Comparison of ENCODE assay signal across 10 cellular contexts in the genomic region with DNA sequence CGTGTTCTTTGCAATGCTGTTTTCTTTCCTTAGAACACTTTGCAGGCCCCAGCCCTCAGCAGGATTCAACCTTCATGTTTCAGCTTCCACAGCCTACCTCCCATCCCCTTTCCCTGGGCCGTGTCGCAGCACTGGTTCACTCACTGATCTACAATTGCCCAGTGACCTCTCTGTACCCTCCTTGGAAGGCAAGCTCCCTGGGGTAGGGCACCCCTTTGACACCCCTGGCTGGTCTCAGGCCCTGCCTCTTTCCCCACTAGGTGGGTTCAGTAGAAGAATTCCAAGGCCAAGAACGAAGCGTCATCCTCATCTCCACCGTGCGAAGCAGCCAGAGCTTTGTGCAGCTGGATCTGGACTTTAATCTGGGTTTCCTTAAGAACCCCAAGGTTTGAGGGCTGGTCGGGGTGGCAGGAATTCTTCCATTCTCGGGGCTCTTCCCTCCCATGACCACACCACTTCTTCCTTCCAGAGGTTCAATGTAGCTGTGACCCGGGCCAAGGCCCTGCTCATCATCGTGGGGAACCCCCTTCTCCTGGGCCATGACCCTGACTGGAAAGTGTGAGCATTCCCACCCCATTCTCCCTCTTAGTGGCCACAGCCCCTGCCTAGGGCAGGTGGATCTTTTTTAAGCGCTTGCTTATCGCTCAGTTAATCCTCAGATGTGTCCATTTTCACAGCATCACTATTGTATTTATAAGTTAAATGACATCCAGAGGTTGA. TPM values are rescaled to one million over a fixed set of nuclear protein-coding genes. Genes with fewer than 3 reads are reported as not detected.
DNase-seq lines count a peak whose midpoint lies in the region; ATAC-seq, FAIRE-seq and TF ChIP-seq lines count a peak whose summit lies in the region.
"Had no signal": no experiment of that assay in that cellular context is flagged by ENCODE, and none has a peak within 500 bp of the region (broad histone marks: within the 10 kb centered on the region; RNA-seq: fewer than 3 reads in every experiment).

No MANE protein-coding gene starts in this region.

- no peak for TF ChIP-seq CTCF in GM12878 (IDR thresholded peaks at IDR 0.05 in 2 of 3, conservative IDR thresholded peaks at IDR 0.05 in 1 of 3; ENCODE audit: control insufficient read depth in 2 of 3, extremely low read depth in 1 of 3, insufficient read depth in 1 of 3, low read depth in 3 of 3, low read length in 3 of 3)
- TF ChIP-seq CTCF in type B pancreatic cell (conservative IDR thresholded peaks at IDR 0.05): no peak

- H3K4me3 Mint-ChIP-seq in activated T-cell treated with anti-CD3 and anti-CD28 coated beads, Interleukin-2, amount 50 U/mL, for 24 hours: no peak overlapping the region
- H3K4me3 Mint-ChIP-seq in naive B cell (peak overlapping the region in 6 of 8 donors; percentile 56 to 89 (median 60)), type B pancreatic cell (peak overlapping the region; percentile 68)

- no peak overlapping the region for H3K4me3 ChIP-seq in GM12878

- DNase-seq in activated T-cell treated with anti-CD3 and anti-CD28 coated beads, Interleukin-2, amount 50 U/mL, for 24 hours: no peak
- no peak for DNase-seq in activated T-cell treated with anti-CD3 and anti-CD28 coated beads, Interleukin-2, amount 50 U/mL, for 48 hours
- DNase-seq in GM12878 (ENCODE audit: low read depth, low spot score) (no peak), naive B cell (no peak), type B pancreatic cell (ENCODE audit: extremely low spot score, unreplicated experiment) (peak; percentile 63), erythroblast (lab: John Stamatoyannopoulos, UW) (no peak)
- no peak for DNase-seq in stimulated activated naive CD4-positive, alpha-beta T cell treated with Interleukin-2 at 50 U/mL for 16 hours (lab: John Stamatoyannopoulos, UW)
- no peak for DNase-seq in NK-92 treated with Interleukin-12 subunit alpha and Interleukin-12 subunit beta, amount 100 ng/mL, for 24 hours (lab: John Stamatoyannopoulos, UW)
- DNase-seq: NCI-H1105 treated with DMSO at 0.1 percent for 48 hours; stimulated activated CD4-positive, alpha-beta T cell treated with anti-CD3 and anti-CD28 coated beads, Interleukin-4, amount 100 ng/mL, for 1 hour had no signal

- peaks cover 12% of the 10 kb centered on the region for H3K79me2 ChIP-seq in GM12878 (ENCODE audit: control insufficient read depth, insufficient read depth, low read length)

- H4K20me1 ChIP-seq in GM12878 (ENCODE audit: control insufficient read depth, insufficient read depth): no peaks in the 10 kb centered on the region

- intact Hi-C loops in GM12878 (cut with micrococcal nuclease; ENCODE audit: unreplicated experiment): no loop called here

- CTCF ChIA-PET in GM12878 (lab: Yijun Ruan, JAX): interaction anchor here (0.6 to 5.6 kb wide), 8 partner anchors 9 to 308 kb away, joined by 3 to 48 read pairs (median 6); partner anchors contain the start of genes MOV10 and PPM1J

- 88% methylated on average over 13 of the region's 13 CpGs for WGBS in GM12878 (ENCODE audit: insufficient coverage, insufficient replicate concordance, low lambda C conversion rate, missing lambda C conversion rate)

- POLR2A ChIA-PET in GM12878 (lab: Charles Lee): interaction anchor here (0.6 to 2.1 kb wide), 4 partner anchors 16 to 129 kb away, joined by 4 to 7 read pairs (median 6); partner anchors contain the start of genes MOV10 and PPM1J

- peak overlapping the region; percentile 62; the same call in 1 of the 2 replicates for H3K27ac ChIP-seq in GM12878 (ENCODE audit: control insufficient read depth, insufficient read depth)

- no peaks in the 10 kb centered on the region for H3K9me3 Mint-ChIP-seq in activated T-cell treated with anti-CD3 and anti-CD28 coated beads, Interleukin-2, amount 50 U/mL, for 24 hours
- H3K9me3 Mint-ChIP-seq in naive B cell (no peaks in the 10 kb centered on the region), type B pancreatic cell (no peaks in the 10 kb centered on the region)

- TF ChIP-seq RAD21 in GM12878 (IDR thresholded peaks at IDR 0.05; ENCODE audit: insufficient read depth, low read depth, low read length): no peak

- FAIRE-seq in GM12878 (lab: Jason Lieb, UNC): no peak

- no peak overlapping the region for H3K9ac ChIP-seq in GM12878 (ENCODE audit: control insufficient read depth, insufficient read depth, low read length)

- H3K36me3 Mint-ChIP-seq in activated T-cell treated with anti-CD3 and anti-CD28 coated beads, Interleukin-2, amount 50 U/mL, for 24 hours (ENCODE audit: low read depth): peaks cover 73% of the 10 kb centered on the region
- H3K36me3 Mint-ChIP-seq in naive B cell: peaks cover 0 to 4% of the 10 kb centered on the region in 2 donors
- H3K36me3 Mint-ChIP-seq in type B pancreatic cell: peaks cover 30% of the 10 kb centered on the region

- H3K27ac Mint-ChIP-seq in activated T-cell treated with anti-CD3 and anti-CD28 coated beads, Interleukin-2, amount 50 U/mL, for 24 hours: peak overlapping the region; percentile 94
- H3K27ac Mint-ChIP-seq in naive B cell: peak overlapping the region; percentile 83 to 96 (median 92)
- H3K27ac Mint-ChIP-seq in type B pancreatic cell: peak overlapping the region; percentile 96

- no peak overlapping the region for H2AFZ ChIP-seq in GM12878 (ENCODE audit: control insufficient read depth, low read depth, low read length)

- no TSS peak for BruUV-seq in GM12878 (replicated peaks; lab: Mats Ljungman, UMichigan)

- ATAC-seq in GM12878: no peak
- ATAC-seq in naive B cell (ENCODE audit: low read depth in 2 of 2): no peak

- RAD21 ChIA-PET in GM12878 (lab: Charles Lee; ENCODE audit: unreplicated experiment): interaction anchor here (0.7 to 3.3 kb wide), 8 partner anchors 11 to 308 kb away, joined by 3 to 14 read pairs (median 4); partner anchors contain the start of gene PPM1J

- SMC1A ChIA-PET in GM12878 (lab: Charles Lee; ENCODE audit: uncharacterized antibody, unreplicated experiment): interaction anchor here (0.8 to 1.4 kb wide), 6 partner anchors 14 to 63 kb away, joined by 3 to 4 read pairs (median 3); partner anchors contain the start of gene MOV10

- H3K9me3 ChIP-seq in GM12878 (replicated peaks; ENCODE audit: control insufficient read depth, insufficient read depth, low read length): no peaks in the 10 kb centered on the region

- peaks cover 24% of the 10 kb centered on the region for H3K4me1 ChIP-seq in GM12878 (ENCODE audit: control insufficient read depth, insufficient read depth, low read length)

- H3K4me1 Mint-ChIP-seq in activated T-cell treated with anti-CD3 and anti-CD28 coated beads, Interleukin-2, amount 50 U/mL, for 24 hours (ENCODE audit: low read depth): peaks cover 52% of the 10 kb centered on the region
- H3K4me1 Mint-ChIP-seq in naive B cell: peaks cover 39 to 68% (median 52%) of the 10 kb centered on the region in 3 donors
- H3K4me1 Mint-ChIP-seq in type B pancreatic cell (ENCODE audit: unreplicated experiment): peaks cover 55% of the 10 kb centered on the region

- no peak overlapping the region for H3K4me2 ChIP-seq in GM12878 (ENCODE audit: control insufficient read depth, insufficient read depth)

- no peak for TF ChIP-seq EP300 in GM12878 (IDR thresholded peaks at IDR 0.05; ENCODE audit: borderline replicate concordance in 1 of 2, control insufficient read depth in 1 of 2, low read depth in 2 of 2, low read length in 2 of 2)

- no peaks in the 10 kb centered on the region for H3K27me3 Mint-ChIP-seq in activated T-cell treated with anti-CD3 and anti-CD28 coated beads, Interleukin-2, amount 50 U/mL, for 24 hours
- H3K27me3 Mint-ChIP-seq in naive B cell: no peaks in the 10 kb centered on the region
- no peaks in the 10 kb centered on the region for H3K27me3 Mint-ChIP-seq in type B pancreatic cell

- no peaks in the 10 kb centered on the region for H3K27me3 ChIP-seq in GM12878 (replicated peaks in 1 of 2; ENCODE audit: control insufficient read depth in 2 of 2, insufficient read depth in 2 of 2, low read length in 1 of 2)

- in situ Hi-C loops in GM12878 (cut with MboI): no loop called here

- peaks cover 0 to 25% of the 10 kb centered on the region in 2 experiments; a peak in 3 of 4 replicates for H3K36me3 ChIP-seq in GM12878 (ENCODE audit: control insufficient read depth in 2 of 2, insufficient read depth in 2 of 2, low read length in 1 of 2)

- TF ChIP-seq POLR2A in GM12878 (IDR thresholded peaks at IDR 0.05; ENCODE audit: low read depth, low read length) (no peak), erythroblast (IDR thresholded peaks at IDR 0.05; ENCODE audit: low read length) (no peak)

RNA-seq across cellular contexts. Expression of gene RHOC, which starts 7.3 kb away (rescaled TPM):
- total RNA-seq in GM12878 (2013; cell fraction: nucleolus; rRNA removed): 33.4 and 48.0 TPM in 2 replicates
- total RNA-seq in GM12878 (2014; rRNA removed) (178 and 187 TPM in 2 replicates), GM12878 (2014; rRNA removed; fragmentation: Illumina TruSeq; extraction: Trizol) (183 TPM in 2 replicates), GM12878 (2021) (138 and 142 TPM in 2 replicates), type B pancreatic cell (ENCODE audit: low replicate concordance) (131 and 173 TPM in 2 replicates)
- polyA plus RNA-seq in GM12878 (2011; ENCODE audit: low read depth): 130 TPM
- polyA plus RNA-seq in GM12878 (2011; rRNA removed) (258 and 371 TPM in 2 replicates), GM12878 (2014; fragmentation: Illumina TruSeq; extraction: Trizol) (316 and 336 TPM in 2 replicates), GM12878 (2014; fragmentation: Nextera tagmentation; extraction: Ambion mirVana) (10 to 100 TPM; 20.6 to 37.9 TPM), GM12878 (2014; rRNA removed) (232 and 264 TPM in 2 replicates), GM12878 (2016; fragmentation: Nextera tagmentation; extraction: Ambion mirVana) (100 to 1,000 TPM; 118 to 130 TPM), naive B cell (ENCODE audit: low read depth in 6 of 6) (10 to 100 TPM; 34.7 to 85.7 (median 52.0) TPM)
- 673 and 682 TPM in 2 replicates for polyA plus RNA-seq in GM12878 (2011; cell fraction: cytosol; rRNA removed)
- polyA plus RNA-seq in GM12878 (2011; cell fraction: nucleus; rRNA removed): 302 and 356 TPM in 2 replicates
- 211 and 224 TPM in 2 replicates for polyA plus RNA-seq in GM12878 (2012)
- 302 and 335 TPM in 2 replicates for polyA minus RNA-seq in GM12878 (2011; rRNA and poly(A)+ RNA removed)
- 68.6 and 69.9 TPM in 2 replicates for polyA minus RNA-seq in GM12878 (2011; cell fraction: cytosol; rRNA and poly(A)+ RNA removed)
- 44.2 and 56.9 TPM in 2 replicates for polyA minus RNA-seq in GM12878 (2011; cell fraction: nucleus; rRNA and poly(A)+ RNA removed)

RNA-seq across cellular contexts. Expression of gene PPM1J, which starts 15.5 kb away (rescaled TPM):
- total RNA-seq in GM12878 (2013; cell fraction: nucleolus; rRNA removed): 0.56 and 0.69 TPM in 2 replicates
- total RNA-seq in GM12878 (2014; rRNA removed) (0.76 and 1.4 TPM in 2 replicates), GM12878 (2014; rRNA removed; fragmentation: Illumina TruSeq; extraction: Trizol) (0.32 and 0.45 TPM in 2 replicates), GM12878 (2021) (0.59 and 1.5 TPM in 2 replicates), type B pancreatic cell (ENCODE audit: low replicate concordance) (2.5 and 2.6 TPM in 2 replicates)
- 0.47 TPM for polyA plus RNA-seq in GM12878 (2011; ENCODE audit: low read depth)
- polyA plus RNA-seq in GM12878 (2011; rRNA removed) (0.88 and 1.6 TPM in 2 replicates), GM12878 (2014; fragmentation: Illumina TruSeq; extraction: Trizol) (0.19 and 0.71 TPM in 2 replicates), GM12878 (2014; fragmentation: Nextera tagmentation; extraction: Ambion mirVana) (under 1 TPM in 1 of 2 experiments, not detected in 1; 0.07 TPM), GM12878 (2014; rRNA removed) (1.3 and 1.8 TPM in 2 replicates), GM12878 (2016; fragmentation: Nextera tagmentation; extraction: Ambion mirVana) (under 1 TPM; 0.25 to 0.34 TPM), naive B cell (ENCODE audit: low read depth in 6 of 6) (1 to 10 TPM in 5 of 6 donors, under 1 TPM in 1; 0.48 to 3.1 (median 1.5) TPM)
- polyA plus RNA-seq in GM12878 (2011; cell fraction: cytosol; rRNA removed): 2.2 and 2.3 TPM in 2 replicates
- polyA plus RNA-seq in GM12878 (2011; cell fraction: nucleus; rRNA removed): 5.5 and 7.0 TPM in 2 replicates
- polyA plus RNA-seq in GM12878 (2012): 0.72 and 0.80 TPM in 2 replicates
- polyA minus RNA-seq in GM12878 (2011; rRNA and poly(A)+ RNA removed): 1.1 and 1.2 TPM in 2 replicates
- polyA minus RNA-seq in GM12878 (2011; cell fraction: cytosol; rRNA and poly(A)+ RNA removed): 0.94 TPM in 1 of 2 replicates, not detected in the other
- 0.85 and 1.1 TPM in 2 replicates for polyA minus RNA-seq in GM12878 (2011; cell fraction: nucleus; rRNA and poly(A)+ RNA removed)

RNA-seq across cellular contexts. Expression of gene MOV10, which starts 25.1 kb away (rescaled TPM):
- total RNA-seq in GM12878 (2013; cell fraction: nucleolus; rRNA removed): 74.7 and 85.4 TPM in 2 replicates
- total RNA-seq in GM12878 (2014; rRNA removed) (43.1 and 47.1 TPM in 2 replicates), GM12878 (2014; rRNA removed; fragmentation: Illumina TruSeq; extraction: Trizol) (31.4 and 37.4 TPM in 2 replicates), GM12878 (2021) (78.2 and 80.3 TPM in 2 replicates), type B pancreatic cell (ENCODE audit: low replicate concordance) (113 and 128 TPM in 2 replicates)
- 50.0 TPM for polyA plus RNA-seq in GM12878 (2011; ENCODE audit: low read depth)
- polyA plus RNA-seq in GM12878 (2011; rRNA removed) (15.7 and 43.7 TPM in 2 replicates), GM12878 (2014; fragmentation: Illumina TruSeq; extraction: Trizol) (44.5 and 70.4 TPM in 2 replicates), GM12878 (2014; fragmentation: Nextera tagmentation; extraction: Ambion mirVana) (10 to 100 TPM; 21.0 to 28.6 TPM), GM12878 (2014; rRNA removed) (65.8 and 82.0 TPM in 2 replicates), GM12878 (2016; fragmentation: Nextera tagmentation; extraction: Ambion mirVana) (10 to 100 TPM; 52.5 to 58.6 TPM), naive B cell (ENCODE audit: low read depth in 6 of 6) (10 to 100 TPM in 3 of 6 donors, 1 to 10 TPM in 3; 3.4 to 10.5 (median 9.8) TPM)
- 51.6 and 52.6 TPM in 2 replicates for polyA plus RNA-seq in GM12878 (2011; cell fraction: cytosol; rRNA removed)
- polyA plus RNA-seq in GM12878 (2011; cell fraction: nucleus; rRNA removed): 214 and 236 TPM in 2 replicates
- 48.1 and 49.7 TPM in 2 replicates for polyA plus RNA-seq in GM12878 (2012)
- polyA minus RNA-seq in GM12878 (2011; rRNA and poly(A)+ RNA removed): 34.5 and 70.3 TPM in 2 replicates
- 21.7 and 27.8 TPM in 2 replicates for polyA minus RNA-seq in GM12878 (2011; cell fraction: cytosol; rRNA and poly(A)+ RNA removed)
- polyA minus RNA-seq in GM12878 (2011; cell fraction: nucleus; rRNA and poly(A)+ RNA removed): 49.7 and 83.2 TPM in 2 replicates
